Comparison of ENCODE assay signal across 30 cellular contexts in genomic region chr6:3916211-3916610, GRCh38.
"Had no signal": no experiment of that assay in that cellular context is flagged by ENCODE, and none has a peak within 500 bp of the region (broad histone marks: within the 10 kb centered on the region; RNA-seq: fewer than 3 reads in every experiment).

No MANE protein-coding gene starts in this region.

- ATAC-seq: esophagus mucosa; foreskin keratinocyte; heart left ventricle; psoas muscle; right cardiac atrium; stimulated activated naive B cell treated with anti-CD40 and anti-IgM and Interleukin-4, amounts not matched to agents 10 μg/mL and 1 μg/mL and 100 μg/mL, for 72 hours had no signal

- H3K9me3 Mint-ChIP-seq: activated B cell treated with CpG ODN at 0.5 μM for 24 hours; activated CD4-positive, alpha-beta memory T cell treated with anti-CD3 and anti-CD28 coated beads for 36 hours; activated T-cell treated with anti-CD3 and anti-CD28 coated beads, Interleukin-2, amount 50 U/mL, for 24 hours; central memory CD8-positive, alpha-beta T cell; immature natural killer cell; memory B cell; stimulated activated naive B cell treated with anti-CD40 and anti-IgM and Interleukin-4, amounts not matched to agents 10 μg/mL and 1 μg/mL and 100 μg/mL, for 72 hours; T-cell; T-helper 2 cell treated with Interferon-gamma antibody and Interleukin-4, amounts not matched to agents 5 μg/mL and 100 μg/mL, for 36 hours had no signal

- H3K4me1 Mint-ChIP-seq: activated B cell treated with CpG ODN at 0.5 μM for 24 hours; memory B cell; stimulated activated naive B cell treated with anti-CD40 and anti-IgM and Interleukin-4, amounts not matched to agents 10 μg/mL and 1 μg/mL and 100 μg/mL, for 72 hours had no signal

- H3K27ac ChIP-seq: brain microvascular endothelial cell, dorsolateral prefrontal cortex, foreskin keratinocyte, heart left ventricle, parathyroid adenoma, psoas muscle, stomach, tibial nerve had no signal

- DNase-seq: activated B cell treated with CpG ODN at 0.5 μM for 24 hours; activated CD4-positive, alpha-beta memory T cell treated with anti-CD3 and anti-CD28 coated beads for 36 hours; activated CD8-positive, alpha-beta memory T cell treated with anti-CD3 and anti-CD28 coated beads, Interleukin-2, amount 50 U/mL, for 48 hours; activated T-cell treated with anti-CD3 and anti-CD28 coated beads, Interleukin-2, amount 50 U/mL, for 24 hours; brain microvascular endothelial cell; dorsolateral prefrontal cortex; effector memory CD4-positive, alpha-beta T cell; foreskin keratinocyte; heart left ventricle; hypothalamus; immature natural killer cell; kidney; midbrain; naive thymus-derived CD4-positive, alpha-beta T cell; psoas muscle; right cardiac atrium; stimulated activated CD4-positive, alpha-beta T cell treated with anti-CD3 and anti-CD28 coated beads, Interleukin-15, amount 100 ng/mL, for 24 hours; stimulated activated CD4-positive, alpha-beta T cell treated with anti-CD3 and anti-CD28 coated beads, Interleukin-2, amount 100 ng/mL, for 24 hours; stimulated activated naive B cell treated with anti-CD40 and anti-IgM and Interleukin-4, amounts not matched to agents 10 μg/mL and 1 μg/mL and 100 μg/mL, for 72 hours; stomach; T-cell had no signal

- H3K9me3 ChIP-seq: heart left ventricle, psoas muscle, stomach, suprapubic skin, tibial nerve had no signal

- H3K36me3 Mint-ChIP-seq: activated CD4-positive, alpha-beta memory T cell treated with anti-CD3 and anti-CD28 coated beads for 36 hours; immature natural killer cell; memory B cell; stimulated activated naive B cell treated with anti-CD40 and anti-IgM and Interleukin-4, amounts not matched to agents 10 μg/mL and 1 μg/mL and 100 μg/mL, for 72 hours; T-cell had no signal

- H3K4me3 Mint-ChIP-seq: activated B cell treated with CpG ODN at 0.5 μM for 24 hours; activated CD4-positive, alpha-beta memory T cell treated with anti-CD3 and anti-CD28 coated beads for 36 hours; activated T-cell treated with anti-CD3 and anti-CD28 coated beads, Interleukin-2, amount 50 U/mL, for 24 hours; memory B cell; stimulated activated naive B cell treated with anti-CD40 and anti-IgM and Interleukin-4, amounts not matched to agents 10 μg/mL and 1 μg/mL and 100 μg/mL, for 72 hours had no signal

- H3K27me3 ChIP-seq: brain microvascular endothelial cell, foreskin keratinocyte, heart left ventricle, stomach, suprapubic skin, tibial nerve had no signal

- H3K4me1 ChIP-seq: parathyroid adenoma had no signal

- H3K36me3 ChIP-seq: brain microvascular endothelial cell, heart left ventricle, stomach, suprapubic skin, tibial nerve had no signal

- H3K27ac Mint-ChIP-seq: activated B cell treated with CpG ODN at 0.5 μM for 24 hours; activated CD4-positive, alpha-beta memory T cell treated with anti-CD3 and anti-CD28 coated beads for 36 hours; activated naive CD8-positive, alpha-beta T cell; activated T-cell treated with anti-CD3 and anti-CD28 coated beads, Interleukin-2, amount 50 U/mL, for 24 hours; activated T-helper 2 cell treated with anti-CD3 and anti-CD28 coated beads, Interferon-gamma antibody, Interleukin-2, Interleukin-4, amounts not matched to agents 10 μg/mL and 5 μg/mL and 100 μg/mL, durations not matched to agents 14 hours and 24 hours and 36 hours; immature natural killer cell; memory B cell; stimulated activated naive B cell treated with anti-CD40 and anti-IgM and Interleukin-4, amounts not matched to agents 10 μg/mL and 1 μg/mL and 100 μg/mL, for 72 hours had no signal

- H3K4me3 ChIP-seq: dorsolateral prefrontal cortex, heart left ventricle, psoas muscle, stomach, suprapubic skin, tibial nerve had no signal
